Comparison of ENCODE assay signal across 11 cellular contexts in genomic region chr2:74648009-74648443, GRCh38. TPM values are rescaled to one million over a fixed set of nuclear protein-coding genes. Genes with fewer than 3 reads are reported as not detected.
DNase-seq lines count a peak whose midpoint lies in the region; ATAC-seq, FAIRE-seq and TF ChIP-seq lines count a peak whose summit lies in the region.
"Had no signal": no experiment of that assay in that cellular context is flagged by ENCODE, and none has a peak within 500 bp of the region (broad histone marks: within the 10 kb centered on the region; RNA-seq: fewer than 3 reads in every experiment).

M1AP (minus strand) TSS chr2:74648330; CDS start chr2:74640275, 8,055 bp downstream.

- ATAC-seq in HepG2 = no peak
- peak in 1 of 2 donors; percentile 31 for ATAC-seq in upper lobe of left lung (ENCODE audit: low FRiP score in 2 of 2)
- no peak for ATAC-seq in HG03196 (IDR thresholded peaks at IDR 0.05; ENCODE audit: unreplicated experiment)

- peaks cover 36% of the 10 kb centered on the region for H3K27me3 Mint-ChIP-seq in activated naive CD4-positive, alpha-beta T cell treated with anti-CD3 and anti-CD28 coated beads, Interleukin-2, amount 10 ng/mL, durations not matched to agents 7 days and 5 days

- intact Hi-C loops in colonic mucosa (cut with DNase I) = no loop called here
- intact Hi-C loops in HepG2 (cut with micrococcal nuclease; ENCODE audit: unreplicated experiment) = no loop called here
- intact Hi-C loops in OCI-LY7 (cut with micrococcal nuclease; ENCODE audit: unreplicated experiment) = no loop called here

- H3K4me1 Mint-ChIP-seq in activated naive CD4-positive, alpha-beta T cell treated with anti-CD3 and anti-CD28 coated beads, Interleukin-2, amount 10 ng/mL, durations not matched to agents 7 days and 5 days = peaks cover 8% of the 10 kb centered on the region

- POLR2A ChIA-PET in HepG2 (lab: Yijun Ruan, JAX) = no interaction called here
- POLR2A ChIA-PET in OCI-LY7 (lab: Charles Lee) = no interaction called here

- H3K36me3 Mint-ChIP-seq in activated naive CD4-positive, alpha-beta T cell treated with anti-CD3 and anti-CD28 coated beads, Interleukin-2, amount 10 ng/mL, durations not matched to agents 7 days and 5 days = no peaks in the 10 kb centered on the region

- CTCF ChIA-PET in activated naive CD4-positive, alpha-beta T cell treated with anti-CD3 and anti-CD28 coated beads, Interleukin-2, amount 10 ng/mL, durations not matched to agents 7 days and 5 days (lab: Charles Lee) = no interaction called here
- CTCF ChIA-PET in HepG2 (lab: Yijun Ruan, JAX; ENCODE audit: low intra/inter-chr PET ratio, low total read pairs) = no interaction called here
- CTCF ChIA-PET in OCI-LY7 (lab: Charles Lee; ENCODE audit: unreplicated experiment) = no interaction called here

- H3K9me2 ChIP-seq in OCI-LY7 (ENCODE audit: insufficient read depth, low read length) = no peaks in the 10 kb centered on the region

- TF ChIP-seq POLR2A in HepG2 (IDR thresholded peaks at IDR 0.05; ENCODE audit: insufficient read depth in 1 of 2, low read depth in 2 of 2, low read length in 2 of 2) = no peak
- no peak for TF ChIP-seq POLR2A in upper lobe of left lung (IDR thresholded peaks at IDR 0.05)

- BruUV-seq in HepG2 (replicated peaks; lab: Mats Ljungman, UMichigan) = no TSS peak
- no TSS peak for BruUV-seq in OCI-LY7 (replicated peaks; lab: Mats Ljungman, UMichigan)

- H2AFZ ChIP-seq in HepG2 (ENCODE audit: low read length) (no peak within 1 kb of the TSS), OCI-LY7 (ENCODE audit: low read length) (no peak within 1 kb of the TSS)

- H3K9ac ChIP-seq in colonic mucosa (ENCODE audit: low read depth in 2 of 2, low read length in 2 of 2) (no peak within 1 kb of the TSS), HepG2 (ENCODE audit: insufficient read depth, low read depth, low read length) (no peak within 1 kb of the TSS)

- H3K27ac ChIP-seq in colonic mucosa (no peak within 1 kb of the TSS), HepG2 (ENCODE audit: extremely low read length, insufficient read depth, low read length) (no peak within 1 kb of the TSS), upper lobe of left lung (no peak within 1 kb of the TSS), SJCRH30 (no peak within 1 kb of the TSS), OCI-LY7 (ENCODE audit: low read depth, low read length, poor library complexity, severe bottlenecking) (no peak within 1 kb of the TSS)
- H3K27ac ChIP-seq: neutrophil had no signal

- no peak within 1 kb of the TSS for H3K27ac Mint-ChIP-seq in activated naive CD4-positive, alpha-beta T cell treated with anti-CD3 and anti-CD28 coated beads, Interleukin-2, amount 10 ng/mL, durations not matched to agents 7 days and 5 days

- no peak for TF ChIP-seq RAD21 in HepG2 (CRISPR knock-in tag; IDR thresholded peaks at IDR 0.05)

- no peaks in the 10 kb centered on the region for H3K9me3 Mint-ChIP-seq in activated naive CD4-positive, alpha-beta T cell treated with anti-CD3 and anti-CD28 coated beads, Interleukin-2, amount 10 ng/mL, durations not matched to agents 7 days and 5 days

- TF ChIP-seq CTCF in colonic mucosa (IDR thresholded peaks at IDR 0.05) (no peak), HepG2 (CRISPR knock-in tag; IDR thresholded peaks at IDR 0.05) (no peak; the same call in 1 of the 2 replicates), upper lobe of left lung (IDR thresholded peaks at IDR 0.05) (no peak), OCI-LY7 (conservative IDR thresholded peaks at IDR 0.05; ENCODE audit: low read length) (no peak)

- DNase-seq in activated naive CD4-positive, alpha-beta T cell treated with anti-CD3 and anti-CD28 coated beads, Interleukin-2, amount 50 U/mL, for 16 hours = peak; percentile 13
- DNase-seq in activated naive CD4-positive, alpha-beta T cell treated with anti-CD3 and anti-CD28 coated beads, Interleukin-2, amount 10 ng/mL, durations not matched to agents 7 days and 5 days = no peak
- DNase-seq in colonic mucosa (peak; percentile 29), HepG2 (ENCODE audit: low spot score) (no peak), upper lobe of left lung (peak in 1 of 2 donors; percentile 82), SJCRH30 (no peak), OCI-LY7 (ENCODE audit: low spot score) (no peak)
- DNase-seq: NCI-H2171 had no signal

- H3K4me2 ChIP-seq in HepG2 (ENCODE audit: low read depth, low read length) (no peak within 1 kb of the TSS), OCI-LY7 (ENCODE audit: low read length) (no peak within 1 kb of the TSS)

- H3K27me3 ChIP-seq in colonic mucosa = no peaks in the 10 kb centered on the region
- peaks cover 1 to 5% of the 10 kb centered on the region in 2 experiments; a peak in 1 of 5 replicates for H3K27me3 ChIP-seq in HepG2 (ENCODE audit: control insufficient read depth in 1 of 2, insufficient read depth in 2 of 2, low read length in 2 of 2)
- peaks cover 0 to 5% (median 3%) of the 10 kb centered on the region in 4 donors for H3K27me3 ChIP-seq in upper lobe of left lung
- H3K27me3 ChIP-seq in SJCRH30 = no peaks in the 10 kb centered on the region

- no peak for FAIRE-seq in HepG2 (lab: Jason Lieb, UNC)
- FAIRE-seq: TTC549 had no signal

- no peak within 1 kb of the TSS for H3K4me3 Mint-ChIP-seq in activated naive CD4-positive, alpha-beta T cell treated with anti-CD3 and anti-CD28 coated beads, Interleukin-2, amount 10 ng/mL, durations not matched to agents 7 days and 5 days

- H3K79me2 ChIP-seq in HepG2 (ENCODE audit: insufficient read depth, low read length) = no peaks in the 10 kb centered on the region
- H3K79me2 ChIP-seq in OCI-LY7 (ENCODE audit: insufficient read depth, low read depth, low read length) = no peaks in the 10 kb centered on the region

- H3K36me3 ChIP-seq in colonic mucosa (no peaks in the 10 kb centered on the region), HepG2 (replicated peaks in 1 of 2; ENCODE audit: control insufficient read depth in 1 of 2, insufficient read depth in 2 of 2, low read length in 2 of 2) (no peaks in the 10 kb centered on the region), upper lobe of left lung (no peaks in the 10 kb centered on the region), SJCRH30 (no peaks in the 10 kb centered on the region), OCI-LY7 (ENCODE audit: insufficient read depth, low read length) (no peaks in the 10 kb centered on the region)
- H3K36me3 ChIP-seq: neutrophil had no signal

- H3K4me1 ChIP-seq in colonic mucosa = no peaks in the 10 kb centered on the region
- H3K4me1 ChIP-seq in HepG2 (ENCODE audit: insufficient read depth, low read length) = no peaks in the 10 kb centered on the region
- H3K4me1 ChIP-seq in upper lobe of left lung = peaks cover 0 to 9% (median 3%) of the 10 kb centered on the region in 4 donors
- no peaks in the 10 kb centered on the region for H3K4me1 ChIP-seq in SJCRH30
- H3K4me1 ChIP-seq in OCI-LY7 (ENCODE audit: insufficient read depth, low read length, poor library complexity, severe bottlenecking) = no peaks in the 10 kb centered on the region

- H3K4me3 ChIP-seq in colonic mucosa = no peak within 1 kb of the TSS
- H3K4me3 ChIP-seq in HepG2 (replicated peaks in 1 of 3; ENCODE audit: insufficient read depth in 1 of 3, low read depth in 2 of 3, low read length in 3 of 3) = no peak within 1 kb of the TSS
- H3K4me3 ChIP-seq in upper lobe of left lung = peak within 1 kb of the TSS in 3 of 4 donors; percentile 1 to 22 (median 2)
- H3K4me3 ChIP-seq in SJCRH30 = no peak within 1 kb of the TSS
- no peak within 1 kb of the TSS for H3K4me3 ChIP-seq in OCI-LY7 (ENCODE audit: low read depth, low read length, poor library complexity, severe bottlenecking)

- WGBS in HepG2 (ENCODE audit: low lambda C conversion rate) = 92% methylated on average over 36 of the region's 45 CpGs
- 19 to 35% methylated on average over 8 to 31 of the region's 45 CpGs for WGBS in upper lobe of left lung, 2 donors

- H3K9me3 ChIP-seq in colonic mucosa (no peaks in the 10 kb centered on the region), HepG2 (ENCODE audit: low read length) (no peaks in the 10 kb centered on the region), upper lobe of left lung (no peaks in the 10 kb centered on the region), SJCRH30 (replicated peaks) (no peaks in the 10 kb centered on the region), OCI-LY7 (ENCODE audit: low read length) (no peaks in the 10 kb centered on the region)
- H3K9me3 ChIP-seq: neutrophil had no signal

- no peak for TF ChIP-seq EP300 in HepG2 (IDR thresholded peaks at IDR 0.05; ENCODE audit: low read depth in 2 of 2, low read length in 2 of 2)
- no peak for TF ChIP-seq EP300 in HepG2 (CRISPR knock-in tag; IDR thresholded peaks at IDR 0.05; ENCODE audit: borderline replicate concordance)
- no peak for TF ChIP-seq EP300 in upper lobe of left lung (IDR thresholded peaks at IDR 0.05)

- no peaks in the 10 kb centered on the region for H4K20me1 ChIP-seq in HepG2 (ENCODE audit: insufficient read depth, low read length)
- no peaks in the 10 kb centered on the region for H4K20me1 ChIP-seq in OCI-LY7 (ENCODE audit: insufficient read depth, low read length)

- in situ Hi-C loops in HepG2 (cut with HindIII; ENCODE audit: extremely low pct_ligation_motif_present, low pct_unique_long_range_greater_than_20kb) = no loop called here

RNA-seq across cellular contexts. Expression of gene M1AP, which starts in this region (rescaled TPM):
- under 1 TPM in 1 of 2 donors, not detected in 1; 0.35 TPM for total RNA-seq in colonic mucosa
- total RNA-seq in HepG2 (2016; rRNA removed; fragmentation: Illumina TruSeq; extraction: Trizol) = not detected in 2 replicates
- total RNA-seq in HepG2 (2016; cell fraction: cytosol; rRNA removed; fragmentation: Illumina TruSeq; extraction: Trizol; ENCODE audit: low read depth) = not detected in 2 replicates
- total RNA-seq in HepG2 (2016; cell fraction: insoluble cytoplasmic fraction; rRNA removed; fragmentation: Illumina TruSeq; extraction: Trizol) = not detected in 2 replicates
- total RNA-seq in HepG2 (2016; cell fraction: membrane; rRNA removed; fragmentation: Illumina TruSeq; extraction: Trizol) = not detected in 2 replicates
- total RNA-seq in HepG2 (2016; cell fraction: nucleus; rRNA removed; fragmentation: Illumina TruSeq; extraction: Trizol) = not detected in 2 replicates
- 0.16 TPM in 1 of 2 replicates, not detected in the other for polyA plus RNA-seq in HepG2 (2011; rRNA removed)
- polyA plus RNA-seq in HepG2 (2011; cell fraction: cytosol; rRNA removed) = not detected in 2 replicates
- polyA plus RNA-seq in HepG2 (2011; cell fraction: nucleus; rRNA removed) = not detected in 2 replicates
- not detected in 2 replicates for polyA plus RNA-seq in HepG2 (2012)
- not detected in 2 replicates for polyA plus RNA-seq in HepG2 (2016; cell fraction: cytosol; fragmentation: Illumina TruSeq; extraction: Trizol; ENCODE audit: low read depth)
- polyA plus RNA-seq in HepG2 (2016; cell fraction: insoluble cytoplasmic fraction; fragmentation: Illumina TruSeq; extraction: Trizol; ENCODE audit: low read depth) = not detected in 2 replicates
- polyA plus RNA-seq in HepG2 (2016; cell fraction: membrane; fragmentation: Illumina TruSeq; extraction: Trizol; ENCODE audit: low read depth) = not detected in 2 replicates
- not detected in 2 replicates for polyA plus RNA-seq in HepG2 (2016; cell fraction: nucleus; fragmentation: Illumina TruSeq; extraction: Trizol; ENCODE audit: insufficient read depth, low read depth)
- not detected in 2 replicates for polyA minus RNA-seq in HepG2 (2011; rRNA and poly(A)+ RNA removed; ENCODE audit: low replicate concordance)
- polyA minus RNA-seq in HepG2 (2011; cell fraction: cytosol; rRNA and poly(A)+ RNA removed) = not detected in 2 replicates
- not detected in 2 replicates for polyA minus RNA-seq in HepG2 (2011; cell fraction: nucleus; rRNA and poly(A)+ RNA removed)
- 1 to 10 TPM in 3 of 6 donors, under 1 TPM in 1, not detected in 2; 0.91 to 6.3 (median 2.2) TPM for total RNA-seq in upper lobe of left lung
- total RNA-seq in SJCRH30 (2014; rRNA removed; shearing (Covaris generic)) = not detected in 2 replicates
- total RNA-seq in OCI-LY7 (2014; rRNA removed; shearing (Covaris generic)) = not detected in 2 replicates
- total RNA-seq in OCI-LY7 (2022) = not detected in 2 replicates

Comparison
In these comparisons a context has a peak if more than half of its experiments do, and no peak if none do; other contexts are left out.
1. Peak in DNase-seq in colonic mucosa; RNA of the gene not detected or under 1 TPM.
2. H3K4me3 ChIP-seq: peak in upper lobe of left lung (3 of 4); none in colonic mucosa (single experiment), HepG2 (0 of 3), SJCRH30 (single experiment) and OCI-LY7 (single experiment).